8 cellular contexts compared by ENCODE assay signal in genomic region chr9:124868511-124869465, GRCh38. TPM values are rescaled to one million over a fixed set of nuclear protein-coding genes. Genes with fewer than 3 reads are reported as not detected.
DNase-seq lines count a peak whose midpoint lies in the region; ATAC-seq and TF ChIP-seq lines count a peak whose summit lies in the region.

No MANE protein-coding gene starts in this region.

- no peaks in the 10 kb centered on the region for H3K27me3 ChIP-seq in OCI-LY3 (ENCODE audit: low read depth, low read length)

- TF ChIP-seq CTCF in Calu3 (IDR thresholded peaks at IDR 0.05; ENCODE audit: unreplicated experiment) (no peak), OCI-LY3 (IDR thresholded peaks at IDR 0.05; ENCODE audit: low read depth, low read length) (peak; percentile 51), epithelial cell of esophagus (IDR thresholded peaks at IDR 0.05; ENCODE audit: insufficient read depth, low read depth, low read length, missing control alignments) (peak; percentile 9), mucosa of descending colon (IDR thresholded peaks at IDR 0.05) (no peak)

- peak overlapping the region; percentile 93 for H3K4me2 ChIP-seq in OCI-LY3 (ENCODE audit: low read length)

- DNase-seq in Calu3 = peak; percentile 88
- DNase-seq in HT-29 (ENCODE audit: low spot score) = peak; percentile 93
- peak; percentile 90 for DNase-seq in activated T-cell treated with anti-CD3 and anti-CD28 coated beads for 4 hours
- DNase-seq in epithelial cell of esophagus (ENCODE audit: low read depth) = peak; percentile 93
- DNase-seq in mucosa of descending colon = peak; percentile 90 to 95 (median 94)
- DNase-seq in stimulated activated CD8-positive, alpha-beta memory T cell treated with anti-CD3 and anti-CD28 coated beads, Interleukin-4, amount 100 ng/mL, for 1 hour (ENCODE audit: low read depth in 2 of 2, low spot score in 1 of 2) = peak; percentile 65 to 78

- intact Hi-C loops in Calu3 (cut with micrococcal nuclease; ENCODE audit: unreplicated experiment) = no loop called here
- intact Hi-C loops in mucosa of descending colon (cut with DNase I, micrococcal nuclease) = no loop called here

- peaks cover 42% of the 10 kb centered on the region for H3K36me3 Mint-ChIP-seq in Calu3 (ENCODE audit: insufficient read depth, unreplicated experiment)

- H3K4me3 ChIP-seq in OCI-LY3 (ENCODE audit: low read length) = peak overlapping the region; percentile 81
- peak overlapping the region; percentile 84 for H3K4me3 ChIP-seq in epithelial cell of esophagus (ENCODE audit: low read length)
- H3K4me3 ChIP-seq in mucosa of descending colon = peak overlapping the region; percentile 97

- H2AFZ ChIP-seq in OCI-LY3 (ENCODE audit: low read depth, low read length) = no peak overlapping the region

- peaks cover 17% of the 10 kb centered on the region for H3K4me1 Mint-ChIP-seq in Calu3 (ENCODE audit: low read depth, unreplicated experiment)

- peak overlapping the region; percentile 90 for H3K4me3 Mint-ChIP-seq in Calu3 (ENCODE audit: low read depth, unreplicated experiment)

- peak; percentile 31 for ATAC-seq in GM19468 (IDR thresholded peaks at IDR 0.05; ENCODE audit: extremely low read depth, unreplicated experiment)
- ATAC-seq in mucosa of descending colon = peak; percentile 96

- H3K27ac ChIP-seq in OCI-LY3 (ENCODE audit: low read length) = peak overlapping the region; percentile 89

- H3K9me3 ChIP-seq in OCI-LY3 (ENCODE audit: insufficient read depth, low read length) = no peaks in the 10 kb centered on the region
- no peaks in the 10 kb centered on the region for H3K9me3 ChIP-seq in mucosa of descending colon

- peak overlapping the region; percentile 88 for H3K9ac ChIP-seq in OCI-LY3 (ENCODE audit: low read length)

- H3K4me1 ChIP-seq in OCI-LY3 (ENCODE audit: low read length) = peaks cover 39% of the 10 kb centered on the region
- peaks cover 32% of the 10 kb centered on the region for H3K4me1 ChIP-seq in mucosa of descending colon (ENCODE audit: low read depth)

- peaks cover 66% of the 10 kb centered on the region for H3K79me2 ChIP-seq in OCI-LY3 (ENCODE audit: low read length)

- peaks cover 25% of the 10 kb centered on the region for H3K36me3 ChIP-seq in OCI-LY3 (replicated peaks; ENCODE audit: low read depth, low read length)
- no peaks in the 10 kb centered on the region for H3K36me3 ChIP-seq in mucosa of descending colon (ENCODE audit: low read depth)

- TSS peak; percentile 97 for BruUV-seq in Calu3 (replicated peaks; lab: Mats Ljungman, UMichigan)

- no peaks in the 10 kb centered on the region for H3K27me3 Mint-ChIP-seq in Calu3 (ENCODE audit: unreplicated experiment)

- peak overlapping the region; percentile 77 for H3K27ac Mint-ChIP-seq in Calu3 (ENCODE audit: unreplicated experiment)

- H3K9me3 Mint-ChIP-seq in Calu3 (ENCODE audit: low read depth, unreplicated experiment) = no peaks in the 10 kb centered on the region

- CTCF ChIA-PET in Calu3 (lab: Charles Lee) = no interaction called here

- peaks cover 31% of the 10 kb centered on the region for H4K20me1 ChIP-seq in OCI-LY3 (ENCODE audit: insufficient read depth, low read length)

RNA-seq across cellular contexts. Expression of gene ARPC5L, which starts 6.9 kb away (rescaled TPM):
- total RNA-seq in Calu3 (2022) (33.2 and 38.2 TPM in 2 replicates), mucosa of descending colon (10 to 100 TPM; 29.5 to 41.9 (median 37.2) TPM)
- total RNA-seq in HT-29 (2014; rRNA removed; shearing (Covaris generic)) = 66.9 and 76.1 TPM in 2 replicates

RNA-seq across cellular contexts. Expression of gene RPL35, which starts 7.0 kb away (rescaled TPM):
- total RNA-seq in Calu3 (2022) = 718 and 736 TPM in 2 replicates
- 3,028 and 3,073 TPM in 2 replicates for total RNA-seq in HT-29 (2014; rRNA removed; shearing (Covaris generic))
- 100 to 1,000 TPM; 676 to 897 (median 838) TPM for total RNA-seq in mucosa of descending colon

RNA-seq across cellular contexts. Expression of gene WDR38, which starts 15.5 kb away (rescaled TPM):
- total RNA-seq in Calu3 (2022) (not detected in 2 replicates), mucosa of descending colon (not detected)
- total RNA-seq in HT-29 (2014; rRNA removed; shearing (Covaris generic)) = not detected in 2 replicates

Comparison
In these comparisons a context has a peak if more than half of its experiments do, and no peak if none do; other contexts are left out.
1. Peak in every context shown above with its lines: DNase-seq, ATAC-seq, H3K4me3 ChIP-seq and H3K27ac ChIP-seq.
2. CTCF ChIP-seq: peak in OCI-LY3 (single experiment) and epithelial cell of esophagus (single experiment); none in Calu3 (single experiment) and mucosa of descending colon (single experiment).